Comparison of ENCODE assay signal across 1 cellular context in the genomic region with DNA sequence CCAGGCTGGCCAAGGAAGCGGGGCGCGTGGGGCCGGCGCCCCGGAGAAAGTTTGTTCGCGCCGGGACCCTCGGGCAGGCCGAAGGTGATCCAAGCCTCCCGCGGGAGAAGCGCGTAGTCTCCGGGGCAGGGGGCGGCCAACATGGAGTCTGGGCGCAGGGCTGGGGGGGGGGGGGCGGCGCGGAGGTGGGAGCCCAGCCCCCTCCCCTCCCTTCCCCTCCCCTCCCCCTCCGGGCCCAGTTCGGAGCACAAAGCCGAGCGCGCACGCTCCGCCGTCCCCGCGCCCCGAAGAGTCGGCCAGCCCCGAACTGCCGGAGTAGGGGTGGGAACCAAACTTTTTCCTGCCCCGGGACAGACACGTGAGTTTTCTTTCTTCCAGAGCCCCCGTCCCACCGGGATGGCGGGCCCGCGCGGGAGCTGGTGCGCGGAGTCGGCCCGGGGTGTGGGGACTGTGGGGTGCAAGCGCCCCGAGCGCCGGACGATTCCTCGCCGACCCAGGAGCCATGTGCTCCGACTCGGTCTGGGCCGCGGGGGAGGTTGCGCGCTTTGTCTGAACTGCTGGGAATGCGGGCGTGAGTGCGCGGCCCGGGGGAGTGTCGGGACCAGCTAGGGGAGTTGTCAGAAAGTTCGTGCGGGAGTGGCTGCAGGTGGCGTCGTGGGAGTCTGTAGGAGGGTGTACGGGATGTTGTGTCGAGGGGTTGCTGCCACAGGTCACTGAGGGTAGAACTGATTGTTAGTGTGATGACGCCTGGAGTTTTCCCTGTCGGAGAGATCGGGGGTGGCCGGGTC.
A peak's percentile ranks its signal among the peaks of the same experiment; 100 is the strongest.
TF ChIP-seq lines count a peak whose summit lies in the region.

No MANE protein-coding gene starts in this region.

TF ChIP-seq in HepG2, 621 proteins besides CTCF, POLR2A, EP300 and RAD21 (continued from another document and continues in another):
- TF ChIP-seq ETV6 (CRISPR knock-in tag; conservative IDR thresholded peaks at IDR 0.05) (no peak; the same call in 1 of the 2 replicates), CENPX (CRISPR knock-in tag; IDR thresholded peaks at IDR 0.05) (no peak), ZFP36L1 (CRISPR knock-in tag; IDR thresholded peaks at IDR 0.05) (no peak), ZNF816 (CRISPR knock-in tag; IDR thresholded peaks at IDR 0.05; ENCODE audit: borderline replicate concordance) (peak; percentile 26; the same call in 1 of the 2 replicates), ZNF766 (CRISPR knock-in tag; IDR thresholded peaks at IDR 0.05; ENCODE audit: borderline replicate concordance) (0 out of 2 replicates have a peak, but pooled peaks have one; percentile 23), IKZF4 (CRISPR knock-in tag; IDR thresholded peaks at IDR 0.05; ENCODE audit: borderline replicate concordance, low read depth, not compliant biosample characterization) (peak; percentile 84), ZMAT3 (CRISPR knock-in tag; conservative IDR thresholded peaks at IDR 0.05) (peak; percentile 77; the same call in 1 of the 2 replicates), ZNF598 (CRISPR knock-in tag; IDR thresholded peaks at IDR 0.05; ENCODE audit: borderline replicate concordance) (peak; percentile 91), GFI1 (CRISPR knock-in tag; IDR thresholded peaks at IDR 0.05; ENCODE audit: borderline replicate concordance) (no peak; the same call in 1 of the 2 replicates), CCAR2 (optimal IDR thresholded peaks at IDR 0.05; ENCODE audit: low read depth, low read length) (no peak), NKX3-1 (CRISPR knock-in tag; IDR thresholded peaks at IDR 0.05) (no peak; the same call in 1 of the 2 replicates), GLI4 (CRISPR knock-in tag; IDR thresholded peaks at IDR 0.05; ENCODE audit: borderline replicate concordance) (peak; percentile 82; the same call in 1 of the 2 replicates), ELF1 (CRISPR knock-in tag; IDR thresholded peaks at IDR 0.05) (no peak; the same call in 1 of the 2 replicates), HDAC1 (CRISPR knock-in tag; IDR thresholded peaks at IDR 0.05) (peak; percentile 87), ZNF788 (CRISPR knock-in tag; IDR thresholded peaks at IDR 0.05; ENCODE audit: borderline replicate concordance) (peak; percentile 65), ZNF713 (CRISPR knock-in tag; IDR thresholded peaks at IDR 0.05) (no peak), FIP1L1 (IDR thresholded peaks at IDR 0.05; ENCODE audit: borderline replicate concordance, insufficient read depth, low read depth, low read length) (no peak), FOSL2 (CRISPR knock-in tag; IDR thresholded peaks at IDR 0.05) (peak; percentile 42; the same call in 1 of the 2 replicates), SOX6 (IDR thresholded peaks at IDR 0.05) (no peak), SOX6 (CRISPR knock-in tag; IDR thresholded peaks at IDR 0.05) (peak; percentile 67), ZNF839 (CRISPR knock-in tag; IDR thresholded peaks at IDR 0.05; ENCODE audit: borderline replicate concordance) (peak; percentile 86; the same call in 1 of the 2 replicates), HMG20B (CRISPR knock-in tag; conservative IDR thresholded peaks at IDR 0.05) (no peak), AGO2 (optimal IDR thresholded peaks at IDR 0.05; ENCODE audit: low read depth, low read length) (peak; percentile 93), AHR (CRISPR knock-in tag; IDR thresholded peaks at IDR 0.05) (peak; percentile 56; the same call in 1 of the 2 replicates), ZNF335 (CRISPR knock-in tag; IDR thresholded peaks at IDR 0.05) (no peak), CBX5 (CRISPR knock-in tag; IDR thresholded peaks at IDR 0.05; ENCODE audit: borderline replicate concordance) (no peak), FOXK2 (IDR thresholded peaks at IDR 0.05) (0 out of 2 replicates have a peak, but pooled peaks have one; percentile 22), ZNF563 (CRISPR knock-in tag; IDR thresholded peaks at IDR 0.05) (no peak), ARID2 (CRISPR knock-in tag; IDR thresholded peaks at IDR 0.05; ENCODE audit: borderline replicate concordance) (no peak), ZNF614 (CRISPR knock-in tag; IDR thresholded peaks at IDR 0.05; ENCODE audit: borderline replicate concordance) (no peak; the same call in 1 of the 2 replicates)
- TF ChIP-seq, protein P1, sequence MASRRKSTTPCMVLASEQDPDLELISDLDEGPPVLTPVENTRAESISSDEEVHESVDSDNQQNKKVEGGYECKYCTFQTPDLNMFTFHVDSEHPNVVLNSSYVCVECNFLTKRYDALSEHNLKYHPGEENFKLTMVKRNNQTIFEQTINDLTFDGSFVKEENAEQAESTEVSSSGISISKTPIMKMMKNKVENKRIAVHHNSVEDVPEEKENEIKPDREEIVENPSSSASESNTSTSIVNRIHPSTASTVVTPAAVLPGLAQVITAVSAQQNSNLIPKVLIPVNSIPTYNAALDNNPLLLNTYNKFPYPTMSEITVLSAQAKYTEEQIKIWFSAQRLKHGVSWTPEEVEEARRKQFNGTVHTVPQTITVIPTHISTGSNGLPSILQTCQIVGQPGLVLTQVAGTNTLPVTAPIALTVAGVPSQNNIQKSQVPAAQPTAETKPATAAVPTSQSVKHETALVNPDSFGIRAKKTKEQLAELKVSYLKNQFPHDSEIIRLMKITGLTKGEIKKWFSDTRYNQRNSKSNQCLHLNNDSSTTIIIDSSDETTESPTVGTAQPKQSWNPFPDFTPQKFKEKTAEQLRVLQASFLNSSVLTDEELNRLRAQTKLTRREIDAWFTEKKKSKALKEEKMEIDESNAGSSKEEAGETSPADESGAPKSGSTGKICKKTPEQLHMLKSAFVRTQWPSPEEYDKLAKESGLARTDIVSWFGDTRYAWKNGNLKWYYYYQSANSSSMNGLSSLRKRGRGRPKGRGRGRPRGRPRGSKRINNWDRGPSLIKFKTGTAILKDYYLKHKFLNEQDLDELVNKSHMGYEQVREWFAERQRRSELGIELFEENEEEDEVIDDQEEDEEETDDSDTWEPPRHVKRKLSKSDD (CRISPR knock-in tag; IDR thresholded peaks at IDR 0.05; ENCODE audit: low read depth), result no peak
- TF ChIP-seq, protein P2, sequence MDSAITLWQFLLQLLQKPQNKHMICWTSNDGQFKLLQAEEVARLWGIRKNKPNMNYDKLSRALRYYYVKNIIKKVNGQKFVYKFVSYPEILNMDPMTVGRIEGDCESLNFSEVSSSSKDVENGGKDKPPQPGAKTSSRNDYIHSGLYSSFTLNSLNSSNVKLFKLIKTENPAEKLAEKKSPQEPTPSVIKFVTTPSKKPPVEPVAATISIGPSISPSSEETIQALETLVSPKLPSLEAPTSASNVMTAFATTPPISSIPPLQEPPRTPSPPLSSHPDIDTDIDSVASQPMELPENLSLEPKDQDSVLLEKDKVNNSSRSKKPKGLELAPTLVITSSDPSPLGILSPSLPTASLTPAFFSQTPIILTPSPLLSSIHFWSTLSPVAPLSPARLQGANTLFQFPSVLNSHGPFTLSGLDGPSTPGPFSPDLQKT (CRISPR knock-in tag; IDR thresholded peaks at IDR 0.05; ENCODE audit: borderline replicate concordance), result no peak
- TF ChIP-seq, protein P3, sequence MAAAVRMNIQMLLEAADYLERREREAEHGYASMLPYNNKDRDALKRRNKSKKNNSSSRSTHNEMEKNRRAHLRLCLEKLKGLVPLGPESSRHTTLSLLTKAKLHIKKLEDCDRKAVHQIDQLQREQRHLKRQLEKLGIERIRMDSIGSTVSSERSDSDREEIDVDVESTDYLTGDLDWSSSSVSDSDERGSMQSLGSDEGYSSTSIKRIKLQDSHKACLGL (CRISPR knock-in tag; IDR thresholded peaks at IDR 0.05), result peak; percentile 98
- TF ChIP-seq, protein P4, sequence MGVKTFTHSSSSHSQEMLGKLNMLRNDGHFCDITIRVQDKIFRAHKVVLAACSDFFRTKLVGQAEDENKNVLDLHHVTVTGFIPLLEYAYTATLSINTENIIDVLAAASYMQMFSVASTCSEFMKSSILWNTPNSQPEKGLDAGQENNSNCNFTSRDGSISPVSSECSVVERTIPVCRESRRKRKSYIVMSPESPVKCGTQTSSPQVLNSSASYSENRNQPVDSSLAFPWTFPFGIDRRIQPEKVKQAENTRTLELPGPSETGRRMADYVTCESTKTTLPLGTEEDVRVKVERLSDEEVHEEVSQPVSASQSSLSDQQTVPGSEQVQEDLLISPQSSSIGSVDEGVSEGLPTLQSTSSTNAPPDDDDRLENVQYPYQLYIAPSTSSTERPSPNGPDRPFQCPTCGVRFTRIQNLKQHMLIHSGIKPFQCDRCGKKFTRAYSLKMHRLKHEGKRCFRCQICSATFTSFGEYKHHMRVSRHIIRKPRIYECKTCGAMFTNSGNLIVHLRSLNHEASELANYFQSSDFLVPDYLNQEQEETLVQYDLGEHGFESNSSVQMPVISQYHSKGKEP (CRISPR knock-in tag; IDR thresholded peaks at IDR 0.05), result 0 out of 2 replicates have a peak, but pooled peaks have one; percentile 41
- TF ChIP-seq, protein P5, sequence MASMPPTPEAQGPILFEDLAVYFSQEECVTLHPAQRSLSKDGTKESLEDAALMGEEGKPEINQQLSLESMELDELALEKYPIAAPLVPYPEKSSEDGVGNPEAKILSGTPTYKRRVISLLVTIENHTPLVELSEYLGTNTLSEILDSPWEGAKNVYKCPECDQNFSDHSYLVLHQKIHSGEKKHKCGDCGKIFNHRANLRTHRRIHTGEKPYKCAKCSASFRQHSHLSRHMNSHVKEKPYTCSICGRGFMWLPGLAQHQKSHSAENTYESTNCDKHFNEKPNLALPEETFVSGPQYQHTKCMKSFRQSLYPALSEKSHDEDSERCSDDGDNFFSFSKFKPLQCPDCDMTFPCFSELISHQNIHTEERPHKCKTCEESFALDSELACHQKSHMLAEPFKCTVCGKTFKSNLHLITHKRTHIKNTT (CRISPR knock-in tag; IDR thresholded peaks at IDR 0.05), result no peak
- TF ChIP-seq, protein P6, sequence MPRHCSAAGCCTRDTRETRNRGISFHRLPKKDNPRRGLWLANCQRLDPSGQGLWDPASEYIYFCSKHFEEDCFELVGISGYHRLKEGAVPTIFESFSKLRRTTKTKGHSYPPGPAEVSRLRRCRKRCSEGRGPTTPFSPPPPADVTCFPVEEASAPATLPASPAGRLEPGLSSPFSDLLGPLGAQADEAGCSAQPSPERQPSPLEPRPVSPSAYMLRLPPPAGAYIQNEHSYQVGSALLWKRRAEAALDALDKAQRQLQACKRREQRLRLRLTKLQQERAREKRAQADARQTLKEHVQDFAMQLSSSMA (CRISPR knock-in tag; IDR thresholded peaks at IDR 0.05), result peak; percentile 63
- TF ChIP-seq, protein P7, sequence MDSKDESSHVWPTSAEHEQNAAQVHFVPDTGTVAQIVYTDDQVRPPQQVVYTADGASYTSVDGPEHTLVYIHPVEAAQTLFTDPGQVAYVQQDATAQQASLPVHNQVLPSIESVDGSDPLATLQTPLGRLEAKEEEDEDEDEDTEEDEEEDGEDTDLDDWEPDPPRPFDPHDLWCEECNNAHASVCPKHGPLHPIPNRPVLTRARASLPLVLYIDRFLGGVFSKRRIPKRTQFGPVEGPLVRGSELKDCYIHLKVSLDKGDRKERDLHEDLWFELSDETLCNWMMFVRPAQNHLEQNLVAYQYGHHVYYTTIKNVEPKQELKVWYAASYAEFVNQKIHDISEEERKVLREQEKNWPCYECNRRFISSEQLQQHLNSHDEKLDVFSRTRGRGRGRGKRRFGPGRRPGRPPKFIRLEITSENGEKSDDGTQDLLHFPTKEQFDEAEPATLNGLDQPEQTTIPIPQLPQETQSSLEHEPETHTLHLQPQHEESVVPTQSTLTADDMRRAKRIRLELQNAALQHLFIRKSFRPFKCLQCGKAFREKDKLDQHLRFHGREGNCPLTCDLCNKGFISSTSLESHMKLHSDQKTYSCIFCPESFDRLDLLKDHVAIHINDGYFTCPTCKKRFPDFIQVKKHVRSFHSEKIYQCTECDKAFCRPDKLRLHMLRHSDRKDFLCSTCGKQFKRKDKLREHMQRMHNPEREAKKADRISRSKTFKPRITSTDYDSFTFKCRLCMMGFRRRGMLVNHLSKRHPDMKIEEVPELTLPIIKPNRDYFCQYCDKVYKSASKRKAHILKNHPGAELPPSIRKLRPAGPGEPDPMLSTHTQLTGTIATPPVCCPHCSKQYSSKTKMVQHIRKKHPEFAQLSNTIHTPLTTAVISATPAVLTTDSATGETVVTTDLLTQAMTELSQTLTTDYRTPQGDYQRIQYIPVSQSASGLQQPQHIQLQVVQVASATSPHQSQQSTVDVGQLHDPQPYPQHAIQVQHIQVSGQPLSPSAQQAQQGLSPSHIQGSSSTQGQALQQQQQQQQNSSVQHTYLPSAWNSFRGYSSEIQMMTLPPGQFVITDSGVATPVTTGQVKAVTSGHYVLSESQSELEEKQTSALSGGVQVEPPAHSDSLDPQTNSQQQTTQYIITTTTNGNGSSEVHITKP (CRISPR knock-in tag; IDR thresholded peaks at IDR 0.05; ENCODE audit: low read depth), result no peak
- TF ChIP-seq, protein P8, sequence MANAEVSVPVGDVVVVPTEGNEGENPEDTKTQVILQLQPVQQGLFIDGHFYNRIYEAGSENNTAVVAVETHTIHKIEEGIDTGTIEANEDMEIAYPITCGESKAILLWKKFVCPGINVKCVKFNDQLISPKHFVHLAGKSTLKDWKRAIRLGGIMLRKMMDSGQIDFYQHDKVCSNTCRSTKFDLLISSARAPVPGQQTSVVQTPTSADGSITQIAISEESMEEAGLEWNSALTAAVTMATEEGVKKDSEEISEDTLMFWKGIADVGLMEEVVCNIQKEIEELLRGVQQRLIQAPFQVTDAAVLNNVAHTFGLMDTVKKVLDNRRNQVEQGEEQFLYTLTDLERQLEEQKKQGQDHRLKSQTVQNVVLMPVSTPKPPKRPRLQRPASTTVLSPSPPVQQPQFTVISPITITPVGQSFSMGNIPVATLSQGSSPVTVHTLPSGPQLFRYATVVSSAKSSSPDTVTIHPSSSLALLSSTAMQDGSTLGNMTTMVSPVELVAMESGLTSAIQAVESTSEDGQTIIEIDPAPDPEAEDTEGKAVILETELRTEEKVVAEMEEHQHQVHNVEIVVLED (CRISPR knock-in tag; IDR thresholded peaks at IDR 0.05; ENCODE audit: borderline replicate concordance), result peak; percentile 45
- TF ChIP-seq, protein P9, sequence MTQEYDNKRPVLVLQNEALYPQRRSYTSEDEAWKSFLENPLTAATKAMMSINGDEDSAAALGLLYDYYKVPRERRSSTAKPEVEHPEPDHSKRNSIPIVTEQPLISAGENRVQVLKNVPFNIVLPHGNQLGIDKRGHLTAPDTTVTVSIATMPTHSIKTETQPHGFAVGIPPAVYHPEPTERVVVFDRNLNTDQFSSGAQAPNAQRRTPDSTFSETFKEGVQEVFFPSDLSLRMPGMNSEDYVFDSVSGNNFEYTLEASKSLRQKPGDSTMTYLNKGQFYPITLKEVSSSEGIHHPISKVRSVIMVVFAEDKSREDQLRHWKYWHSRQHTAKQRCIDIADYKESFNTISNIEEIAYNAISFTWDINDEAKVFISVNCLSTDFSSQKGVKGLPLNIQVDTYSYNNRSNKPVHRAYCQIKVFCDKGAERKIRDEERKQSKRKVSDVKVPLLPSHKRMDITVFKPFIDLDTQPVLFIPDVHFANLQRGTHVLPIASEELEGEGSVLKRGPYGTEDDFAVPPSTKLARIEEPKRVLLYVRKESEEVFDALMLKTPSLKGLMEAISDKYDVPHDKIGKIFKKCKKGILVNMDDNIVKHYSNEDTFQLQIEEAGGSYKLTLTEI (CRISPR knock-in tag; conservative IDR thresholded peaks at IDR 0.05), result no peak; the same call in 1 of the 2 replicates
- TF ChIP-seq, protein P10, sequence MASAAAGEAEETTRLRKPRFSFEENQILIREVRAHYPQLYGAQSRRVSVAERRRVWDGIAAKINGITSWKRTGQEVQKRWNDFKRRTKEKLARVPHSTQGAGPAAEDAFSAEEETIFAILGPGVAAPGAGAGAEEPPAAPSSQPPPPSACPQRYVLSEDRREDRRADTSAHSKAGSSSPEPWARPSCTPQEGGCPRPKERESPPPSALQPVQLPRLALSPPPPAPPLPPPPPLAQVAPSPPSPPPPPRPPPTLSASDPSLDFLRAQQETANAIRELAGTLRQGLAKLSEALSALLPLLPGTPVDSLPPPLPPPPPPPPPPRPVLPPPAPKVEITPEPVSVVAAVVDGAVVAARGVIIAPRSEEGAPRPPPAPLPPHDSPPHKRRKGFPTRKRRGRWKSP (CRISPR knock-in tag; IDR thresholded peaks at IDR 0.05), result no peak
